In genomic region chrX:153539171-153539978, GRCh38 we compare ENCODE assay signal across 8 cellular contexts. TPM values are rescaled to one million over a fixed set of nuclear protein-coding genes. Genes with fewer than 3 reads are reported as not detected.
DNase-seq lines count a peak whose midpoint lies in the region; TF ChIP-seq lines count a peak whose summit lies in the region.

No MANE protein-coding gene starts in this region.

- DNase-seq in Daoy (ENCODE audit: low read depth) (peak; percentile 72), H4 (ENCODE audit: low spot score) (peak; percentile 56), NCI-H146 (lab: John Stamatoyannopoulos, UW) (peak; percentile 48), dedifferentiated amniotic fluid mesenchymal stem cell (ENCODE audit: extremely low spot score) (peak; percentile 16), lower leg skin (ENCODE audit: low spot score in 2 of 2) (peak; percentile 22 to 92), DMS114 treated with DMSO at 0.1 percent for 48 hours (lab: John Stamatoyannopoulos, UW; ENCODE audit: unreplicated experiment) (no peak)
- DNase-seq in activated CD4-positive, alpha-beta T cell treated with anti-CD3 and anti-CD28 coated beads for 48 hours = peak; percentile 71
- peak; percentile 24 for DNase-seq in stimulated activated CD8-positive, alpha-beta memory T cell treated with anti-CD3 and anti-CD28 coated beads, Interleukin-12 subunit alpha, Interleukin-12 subunit beta, amount 100 ng/mL, for 4 hours (ENCODE audit: low read depth)

- TF ChIP-seq CTCF in lower leg skin (IDR thresholded peaks at IDR 0.05) = peak in 1 of 3 donors; percentile 40

- no peak for TF ChIP-seq POLR2A in lower leg skin (IDR thresholded peaks at IDR 0.05)

- no peak overlapping the region for H3K4me3 ChIP-seq in lower leg skin (ENCODE audit: low read depth, poor library complexity, severe bottlenecking)

- intact Hi-C loops in lower leg skin (cut with DNase I; ENCODE audit: low total_unique reads) = no loop called here

- 50 to 66% methylated on average over 9 to 31 of the region's 31 CpGs for WGBS in lower leg skin, 2 donors

RNA-seq across cellular contexts. Expression of gene ATP2B3, which starts 21.9 kb away (rescaled TPM):
- total RNA-seq in Daoy (2014; rRNA removed; shearing (Covaris generic)) = not detected in 2 replicates
- not detected in 2 replicates for total RNA-seq in H4 (2014; rRNA removed; shearing (Covaris generic))
- total RNA-seq in lower leg skin = under 1 TPM in 1 of 4 donors, not detected in 3; 0.07 TPM

RNA-seq across cellular contexts. Expression of gene BGN, which starts 44.6 kb away (rescaled TPM):
- 3.7 and 5.7 TPM in 2 replicates for total RNA-seq in Daoy (2014; rRNA removed; shearing (Covaris generic))
- not detected in 2 replicates for total RNA-seq in H4 (2014; rRNA removed; shearing (Covaris generic))
- total RNA-seq in lower leg skin = 10 to 100 TPM; 18.1 to 34.2 (median 22.8) TPM

RNA-seq across cellular contexts. Expression of gene CCNQ, which starts 59.6 kb away (rescaled TPM):
- 37.3 and 41.5 TPM in 2 replicates for total RNA-seq in Daoy (2014; rRNA removed; shearing (Covaris generic))
- total RNA-seq in H4 (2014; rRNA removed; shearing (Covaris generic)) = 31.4 and 36.2 TPM in 2 replicates
- 10 to 100 TPM; 20.7 to 35.7 (median 28.5) TPM for total RNA-seq in lower leg skin
